9 cellular contexts compared by ENCODE assay signal in the genomic region with DNA sequence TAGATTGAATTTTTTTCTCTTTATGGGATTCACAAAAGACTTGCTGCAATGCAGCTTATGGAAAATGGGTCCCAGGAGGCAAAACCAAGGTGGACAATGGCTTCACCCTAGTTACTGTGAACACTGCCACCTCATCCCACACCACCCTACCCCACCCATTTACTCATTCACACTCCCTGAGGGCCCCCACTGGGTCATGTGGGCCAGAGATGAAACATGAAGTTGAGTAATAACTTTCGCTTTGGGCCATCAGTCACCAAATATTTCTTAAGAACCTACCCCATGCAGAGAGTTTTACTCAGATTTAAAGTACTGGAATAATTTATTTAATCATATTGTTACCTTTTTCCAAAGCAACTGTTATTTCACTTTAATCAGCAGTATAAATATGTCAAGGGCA.
DNase-seq lines count a peak whose midpoint lies in the region; ATAC-seq lines count a peak whose summit lies in the region.
"Had no signal": no experiment of that assay in that cellular context is flagged by ENCODE, and none has a peak within 500 bp of the region (broad histone marks: within the 10 kb centered on the region; RNA-seq: fewer than 3 reads in every experiment).

No MANE protein-coding gene starts in this region.

- ATAC-seq in Right ventricle myocardium superior (ENCODE audit: poor library complexity) (peak; percentile 67), HG03159 (IDR thresholded peaks at IDR 0.05; ENCODE audit: unreplicated experiment) (peak; percentile 62), GM19328 (IDR thresholded peaks at IDR 0.05; ENCODE audit: unreplicated experiment) (no peak)
- peak; percentile 87 for ATAC-seq in stimulated activated effector memory CD8-positive, alpha-beta T cell treated with anti-CD3 and anti-CD28 coated beads, Interleukin-12 subunit alpha, Interleukin-12 subunit beta, amount 100 ng/mL, for 72 hours

- no peak overlapping the region for H3K27ac Mint-ChIP-seq in stimulated activated effector memory CD8-positive, alpha-beta T cell treated with anti-CD3 and anti-CD28 coated beads, Interleukin-12 subunit alpha, Interleukin-12 subunit beta, amount 100 ng/mL, for 72 hours
- H3K27ac Mint-ChIP-seq: activated naive CD4-positive, alpha-beta T cell treated with anti-CD3 and anti-CD28 coated beads, Interleukin-2, amount 50 U/mL, for 24 hours had no signal

- H3K4me3 Mint-ChIP-seq in stimulated activated effector memory CD8-positive, alpha-beta T cell treated with anti-CD3 and anti-CD28 coated beads, Interleukin-12 subunit alpha, Interleukin-12 subunit beta, amount 100 ng/mL, for 72 hours, result no peak overlapping the region
- H3K4me3 Mint-ChIP-seq: activated naive CD4-positive, alpha-beta T cell treated with anti-CD3 and anti-CD28 coated beads, Interleukin-2, amount 50 U/mL, for 24 hours had no signal

- H3K9me3 Mint-ChIP-seq in stimulated activated effector memory CD8-positive, alpha-beta T cell treated with anti-CD3 and anti-CD28 coated beads, Interleukin-12 subunit alpha, Interleukin-12 subunit beta, amount 100 ng/mL, for 72 hours, result no peaks in the 10 kb centered on the region
- H3K9me3 Mint-ChIP-seq: activated naive CD4-positive, alpha-beta T cell treated with anti-CD3 and anti-CD28 coated beads, Interleukin-2, amount 50 U/mL, for 24 hours had no signal

- no peaks in the 10 kb centered on the region for H3K36me3 Mint-ChIP-seq in stimulated activated effector memory CD8-positive, alpha-beta T cell treated with anti-CD3 and anti-CD28 coated beads, Interleukin-12 subunit alpha, Interleukin-12 subunit beta, amount 100 ng/mL, for 72 hours
- H3K36me3 Mint-ChIP-seq: activated naive CD4-positive, alpha-beta T cell treated with anti-CD3 and anti-CD28 coated beads, Interleukin-2, amount 50 U/mL, for 24 hours had no signal

- DNase-seq in Right ventricle myocardium superior (peak; percentile 46), cardiac septum (ENCODE audit: low spot score) (no peak), amniotic epithelial cell (ENCODE audit: low read depth) (peak; percentile 69), NCI-H446 treated with DMSO at 0.1 percent for 48 hours (lab: John Stamatoyannopoulos, UW) (no peak), mesenteric fat pad (ENCODE audit: low spot score) (no peak)
- DNase-seq in stimulated activated effector memory CD8-positive, alpha-beta T cell treated with anti-CD3 and anti-CD28 coated beads, Interleukin-12 subunit alpha, Interleukin-12 subunit beta, amount 100 ng/mL, for 72 hours (ENCODE audit: low spot score in 2 of 2), result peak in 1 of 2 donors; percentile 51

- no peaks in the 10 kb centered on the region for H3K4me1 Mint-ChIP-seq in stimulated activated effector memory CD8-positive, alpha-beta T cell treated with anti-CD3 and anti-CD28 coated beads, Interleukin-12 subunit alpha, Interleukin-12 subunit beta, amount 100 ng/mL, for 72 hours
- H3K4me1 Mint-ChIP-seq: activated naive CD4-positive, alpha-beta T cell treated with anti-CD3 and anti-CD28 coated beads, Interleukin-2, amount 50 U/mL, for 24 hours had no signal

- intact Hi-C loops in Right ventricle myocardium superior (cut with DNase I) (no loop called here), cardiac septum (cut with DNase I) (no loop called here)

Comparison
In these comparisons a context has a peak if more than half of its experiments do, and no peak if none do; other contexts are left out.
1. DNase-seq: peak in Right ventricle myocardium superior (single experiment) and amniotic epithelial cell (single experiment); none in cardiac septum (single experiment), NCI-H446 treated with DMSO at 0.1 percent for 48 hours (single experiment) and mesenteric fat pad (single experiment).